8 cellular contexts compared by ENCODE assay signal in the genomic region with DNA sequence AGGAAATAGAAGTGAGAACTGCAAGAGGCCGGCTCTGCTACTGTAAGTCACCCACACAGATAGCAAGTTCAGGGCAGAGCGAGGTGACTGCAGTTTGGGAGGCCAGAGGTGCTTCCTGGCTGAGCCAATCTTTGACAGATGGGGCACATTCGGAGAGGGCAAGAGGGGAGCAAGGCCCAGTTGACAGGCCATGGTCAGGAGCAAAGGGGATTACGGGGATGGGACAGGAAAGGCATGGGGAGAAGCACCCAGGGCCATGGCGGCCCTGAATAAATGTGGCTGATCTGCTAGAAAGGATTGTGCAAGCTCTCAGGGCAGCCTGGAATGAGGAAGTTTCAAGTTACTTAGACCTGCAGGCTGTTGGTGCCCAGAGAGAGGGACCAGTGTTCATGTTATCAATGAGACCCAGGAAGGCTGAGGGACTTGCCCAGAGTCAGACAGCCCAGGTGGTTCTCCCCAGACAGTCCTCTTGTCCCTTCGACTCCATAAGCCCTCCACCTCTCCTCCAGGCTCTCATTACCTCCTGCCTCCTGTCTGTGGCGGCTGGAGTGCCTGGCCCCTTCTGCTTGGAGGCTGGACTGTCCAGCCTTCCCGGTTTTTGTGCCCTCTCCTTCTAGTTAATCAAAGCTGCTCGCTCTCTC.
A peak's percentile ranks its signal among the peaks of the same experiment; 100 is the strongest.
DNase-seq lines count a peak whose midpoint lies in the region; ATAC-seq and TF ChIP-seq lines count a peak whose summit lies in the region.

No MANE protein-coding gene starts in this region.

- H3K36me3 Mint-ChIP-seq in HFFc6 (ENCODE audit: low read depth), result peaks cover 21% of the 10 kb centered on the region

- intact Hi-C loops in posterior vena cava (cut with DNase I), result loop anchor here (2.0 to 10.0 kb wide), 2 partner anchors 117 to 185 kb away; no protein-coding TSS in a partner anchor
- intact Hi-C loops in testis (cut with DNase I; ENCODE audit: low total_unique reads), result loop anchor here (5.0 kb wide), 1 partner anchor 185 kb away; no protein-coding TSS in a partner anchor

- H3K4me1 Mint-ChIP-seq in HFFc6 (ENCODE audit: low read depth), result peaks cover 28% of the 10 kb centered on the region; the same call in 1 of the 2 replicates

- H3K4me2 ChIP-seq in SK-N-SH (peak overlapping the region; percentile 13; the same call in 1 of the 2 replicates), smooth muscle cell (peak overlapping the region; percentile 64)

- no peaks in the 10 kb centered on the region; the same call in 1 of the 2 replicates for H3K27me3 Mint-ChIP-seq in HFFc6 (ENCODE audit: insufficient read depth)

- no peak overlapping the region for H3K9ac ChIP-seq in SK-N-SH
- H3K9ac ChIP-seq in smooth muscle cell (ENCODE audit: low read depth), result no peak overlapping the region

- peak; percentile 46 for ATAC-seq in foreskin keratinocyte

- no peaks in the 10 kb centered on the region for H3K9me2 ChIP-seq in SK-N-SH

- DNase-seq in HFFc6, result peak; percentile 25
- no peak for DNase-seq in SK-N-SH
- peak in 1 of 2 donors; percentile 47 for DNase-seq in foreskin keratinocyte
- DNase-seq in smooth muscle cell (lab: John Stamatoyannopoulos, UW; ENCODE audit: unreplicated experiment), result no peak
- DNase-seq in COLO829 (ENCODE audit: low spot score), result no peak
- no peak for DNase-seq in activated CD4-positive, alpha-beta T cell treated with anti-CD3 and anti-CD28 coated beads for 4 hours
- DNase-seq in posterior vena cava (ENCODE audit: low spot score), result no peak
- DNase-seq in testis, result no peak

- H3K4me3 ChIP-seq in SK-N-SH (ENCODE audit: low read depth in 2 of 2, low read length in 1 of 2), result no peak overlapping the region
- H3K4me3 ChIP-seq in smooth muscle cell, result no peak overlapping the region
- H3K4me3 ChIP-seq in testis, result no peak overlapping the region

- H3K4me3 Mint-ChIP-seq in HFFc6, result peak overlapping the region; percentile 39

- TF ChIP-seq POLR2A in testis (IDR thresholded peaks at IDR 0.05), result no peak

- H3K4me1 ChIP-seq in SK-N-SH (ENCODE audit: control insufficient read depth in 1 of 2, insufficient read depth in 2 of 2, low read depth in 1 of 2, low read length in 1 of 2) (peaks cover 22 to 31% of the 10 kb centered on the region in 2 experiments), foreskin keratinocyte (peaks cover 4% of the 10 kb centered on the region), smooth muscle cell (ENCODE audit: low read depth) (peaks cover 7% of the 10 kb centered on the region), testis (peaks cover 13% of the 10 kb centered on the region)

- peaks cover 8% of the 10 kb centered on the region; the same call in 1 of the 2 replicates for H3K9me3 Mint-ChIP-seq in HFFc6

- no peak overlapping the region for H2AFZ ChIP-seq in SK-N-SH (ENCODE audit: low read depth)
- H2AFZ ChIP-seq in smooth muscle cell (ENCODE audit: low read depth), result no peak overlapping the region

- TF ChIP-seq RAD21 in SK-N-SH (IDR thresholded peaks at IDR 0.05; ENCODE audit: low read length), result no peak

- POLR2A ChIA-PET in SK-N-SH (lab: Yijun Ruan, JAX), result no interaction called here

- H3K9me3 ChIP-seq in SK-N-SH (no peaks in the 10 kb centered on the region), smooth muscle cell (replicated peaks; ENCODE audit: low read depth) (no peaks in the 10 kb centered on the region), testis (no peaks in the 10 kb centered on the region)

- no peak for TF ChIP-seq CTCF in HFFc6 (IDR thresholded peaks at IDR 0.05)
- TF ChIP-seq CTCF in SK-N-SH (IDR thresholded peaks at IDR 0.05), result no peak
- TF ChIP-seq CTCF in foreskin keratinocyte (conservative IDR thresholded peaks at IDR 0.05), result no peak
- TF ChIP-seq CTCF in smooth muscle cell (IDR thresholded peaks at IDR 0.05; ENCODE audit: borderline replicate concordance, insufficient read depth, poor library complexity, severe bottlenecking), result no peak
- no peak for TF ChIP-seq CTCF in testis (IDR thresholded peaks at IDR 0.05)

- H3K27ac Mint-ChIP-seq in HFFc6, result peak overlapping the region; percentile 65

- H4K20me1 ChIP-seq in SK-N-SH (ENCODE audit: insufficient read depth) (peaks cover 37% of the 10 kb centered on the region; the same call in 1 of the 2 replicates), smooth muscle cell (ENCODE audit: low read depth) (peaks cover 75% of the 10 kb centered on the region)

- CTCF ChIA-PET in SK-N-SH (lab: Yijun Ruan, JAX), result interaction anchor here (1.2 to 12.2 kb wide), 3 partner anchors 11 to 188 kb away, joined by 3 to 174 read pairs (median 5); no protein-coding TSS in a partner anchor

- H3K36me3 ChIP-seq in SK-N-SH (replicated peaks in 1 of 2; ENCODE audit: control insufficient read depth in 1 of 2, insufficient read depth in 2 of 2, low read length in 1 of 2) (peaks cover 15 to 17% of the 10 kb centered on the region in 2 experiments), smooth muscle cell (ENCODE audit: low read depth) (peaks cover 13% of the 10 kb centered on the region), testis (ENCODE audit: low read depth, missing control alignments) (no peaks in the 10 kb centered on the region)

- H3F3A ChIP-seq in SK-N-SH (replicated peaks; ENCODE audit: insufficient read depth), result peaks cover 14% of the 10 kb centered on the region
- no peaks in the 10 kb centered on the region for H3F3A ChIP-seq in smooth muscle cell (ENCODE audit: low read depth)

- no peak for TF ChIP-seq EP300 in SK-N-SH (IDR thresholded peaks at IDR 0.05; ENCODE audit: borderline replicate concordance in 1 of 2, low read depth in 1 of 2, low read length in 1 of 2)

- H3K27me3 ChIP-seq in SK-N-SH (ENCODE audit: insufficient read depth) (no peaks in the 10 kb centered on the region), foreskin keratinocyte (no peaks in the 10 kb centered on the region), smooth muscle cell (ENCODE audit: low read depth) (no peaks in the 10 kb centered on the region), testis (no peaks in the 10 kb centered on the region)

- 67% methylated on average over 9 of the region's 9 CpGs for WGBS in SK-N-SH (ENCODE audit: low lambda C conversion rate)
- 61% methylated on average over 9 of the region's 9 CpGs for WGBS in smooth muscle cell (ENCODE audit: low lambda C conversion rate)
- 51 to 56% methylated on average over 9 of the region's 9 CpGs for WGBS in testis, 2 donors

- H3K27ac ChIP-seq in SK-N-SH (ENCODE audit: low read depth in 2 of 2, low read length in 1 of 2), result peak overlapping the region; percentile 28 to 64; a peak in 3 of 4 replicates
- no peak overlapping the region for H3K27ac ChIP-seq in foreskin keratinocyte
- peak overlapping the region; percentile 49 for H3K27ac ChIP-seq in smooth muscle cell (ENCODE audit: low read depth)
- no peak overlapping the region for H3K27ac ChIP-seq in testis

- peaks cover 82% of the 10 kb centered on the region for H3K79me2 ChIP-seq in SK-N-SH (ENCODE audit: insufficient read depth)
- H3K79me2 ChIP-seq in smooth muscle cell (ENCODE audit: low read depth), result peaks cover 2% of the 10 kb centered on the region

TF ChIP-seq in SK-N-SH, 30 proteins besides CTCF, POLR2A, EP300 and RAD21:
- TF ChIP-seq CHD2 (IDR thresholded peaks at IDR 0.05; ENCODE audit: low read length, partially characterized antibody) (no peak), TEAD4 (IDR thresholded peaks at IDR 0.05; ENCODE audit: borderline replicate concordance, insufficient read depth) (0 out of 2 replicates have a peak, but pooled peaks have one; percentile 9), ELF1 (IDR thresholded peaks at IDR 0.05) (peak; percentile 89), POLR2AphosphoS5 (IDR thresholded peaks at IDR 0.05; ENCODE audit: low read depth, low read length) (peak; percentile 28; the same call in 1 of the 2 replicates), RCOR1 (IDR thresholded peaks at IDR 0.05; ENCODE audit: low read length) (no peak)
TF ChIP-seq in SK-N-SH: peak in this region for 3.

Comparison
In these comparisons a context has a peak if more than half of its experiments do, and no peak if none do; other contexts are left out.
1. H3K27ac ChIP-seq: peak in SK-N-SH (2 of 2) and smooth muscle cell (single experiment); none in foreskin keratinocyte (single experiment) and testis (0 of 2).